15 cellular contexts compared by ENCODE assay signal in the genomic region with DNA sequence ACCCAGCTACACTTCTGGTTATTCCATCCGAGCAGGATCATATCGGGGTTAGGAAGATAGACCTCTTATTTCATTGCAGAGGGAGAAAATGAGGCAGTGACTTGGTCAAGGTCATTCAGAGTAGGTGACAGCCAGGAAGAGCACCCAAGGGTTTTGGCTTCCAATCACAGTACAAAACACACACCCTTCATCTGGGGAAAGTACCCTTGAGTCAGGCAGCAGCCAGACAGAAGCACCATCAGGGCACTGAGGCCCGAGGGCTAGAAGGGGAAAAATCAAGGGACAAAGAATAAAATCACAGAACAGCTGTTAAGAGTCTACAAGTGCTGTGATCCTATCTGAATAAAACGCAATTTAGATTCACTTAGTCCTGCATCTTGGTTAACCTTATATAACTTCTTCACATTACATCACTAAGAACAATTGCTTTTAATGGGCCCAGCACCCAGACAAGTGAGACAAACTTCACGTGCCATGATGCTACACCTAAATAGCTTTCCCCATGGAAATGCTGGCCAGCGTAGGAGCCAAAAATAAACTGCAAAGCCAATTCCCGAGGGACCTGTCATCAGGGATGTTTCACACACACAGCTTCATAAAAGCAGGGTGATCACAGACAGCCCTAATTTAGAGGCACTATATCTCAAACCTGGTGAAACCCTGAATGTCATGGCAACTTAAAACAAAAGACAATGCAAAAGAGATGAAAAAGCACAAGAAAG. TPM values are rescaled to one million over a fixed set of nuclear protein-coding genes. Genes with fewer than 3 reads are reported as not detected.
DNase-seq lines count a peak whose midpoint lies in the region; ATAC-seq and TF ChIP-seq lines count a peak whose summit lies in the region.
"Had no signal": no experiment of that assay in that cellular context is flagged by ENCODE, and none has a peak within 500 bp of the region (broad histone marks: within the 10 kb centered on the region; RNA-seq: fewer than 3 reads in every experiment).

No MANE protein-coding gene starts in this region.

- H3K36me3 Mint-ChIP-seq in activated CD8-positive, alpha-beta T cell treated with anti-CD3 and anti-CD28 coated beads for 36 hours (ENCODE audit: low read depth), result peaks cover 7% of the 10 kb centered on the region
- H3K36me3 Mint-ChIP-seq in activated CD8-positive, alpha-beta T cell treated with anti-CD3 and anti-CD28 coated beads, Interleukin-2, amount 10 ng/mL, durations not matched to agents 7 days and 5 days (ENCODE audit: low read depth), result peaks cover 6% of the 10 kb centered on the region

- peaks cover 72% of the 10 kb centered on the region for H3K79me2 ChIP-seq in Karpas-422 (ENCODE audit: low read length)

- H3K9me3 Mint-ChIP-seq in activated CD8-positive, alpha-beta T cell treated with anti-CD3 and anti-CD28 coated beads for 36 hours, result no peaks in the 10 kb centered on the region
- no peaks in the 10 kb centered on the region for H3K9me3 Mint-ChIP-seq in activated CD8-positive, alpha-beta T cell treated with anti-CD3 and anti-CD28 coated beads, Interleukin-2, amount 10 ng/mL, durations not matched to agents 7 days and 5 days (ENCODE audit: insufficient read depth)

- peak; percentile 37 for DNase-seq in activated CD8-positive, alpha-beta T cell treated with anti-CD3 and anti-CD28 coated beads for 36 hours
- DNase-seq in activated CD8-positive, alpha-beta T cell treated with anti-CD3 and anti-CD28 coated beads, Interleukin-2, amount 10 ng/mL, durations not matched to agents 7 days and 5 days, result no peak
- DNase-seq in Karpas-422, result no peak
- no peak for DNase-seq in psoas muscle
- no peak for DNase-seq in KG1 (lab: John Stamatoyannopoulos, UW)
- no peak for DNase-seq in AG08395 (ENCODE audit: low spot score)
- DNase-seq: cerebellar nuclear complex; NCI-H446; stimulated activated CD4-positive, alpha-beta T cell treated with anti-CD3 and anti-CD28 coated beads, Interleukin-4, amount 100 ng/mL, for 1 hour had no signal

- H2AFZ ChIP-seq in Karpas-422 (ENCODE audit: low read length), result no peak overlapping the region

- H3K27me3 ChIP-seq in Karpas-422 (ENCODE audit: low read length) (no peaks in the 10 kb centered on the region), psoas muscle (ENCODE audit: insufficient read depth in 3 of 3, low read length in 2 of 3) (no peaks in the 10 kb centered on the region)
- H3K27me3 ChIP-seq: esophagus muscularis mucosa had no signal

- H3K4me2 ChIP-seq in Karpas-422 (ENCODE audit: low read depth, low read length, poor library complexity, severe bottlenecking), result peak overlapping the region; percentile 42

- CTCF ChIA-PET in activated CD8-positive, alpha-beta T cell treated with anti-CD3 and anti-CD28 coated beads for 36 hours (lab: Charles Lee), result interaction anchor here (1.1 to 3.4 kb wide), 5 partner anchors 10 to 75 kb away, joined by 3 to 10 read pairs (median 8); a partner anchor contains a TSS
- CTCF ChIA-PET in activated CD8-positive, alpha-beta T cell treated with anti-CD3 and anti-CD28 coated beads, Interleukin-2, amount 10 ng/mL, durations not matched to agents 7 days and 5 days (lab: Charles Lee), result interaction anchor here (0.7 to 2.1 kb wide), 6 partner anchors 19 to 63 kb away, joined by 3 to 7 read pairs (median 4); a partner anchor contains a TSS

- H3K9ac ChIP-seq in Karpas-422 (ENCODE audit: low read length), result peak overlapping the region; percentile 22; the same call in 1 of the 2 replicates

- H3K4me1 ChIP-seq in Karpas-422 (ENCODE audit: low read length) (peaks cover 81% of the 10 kb centered on the region), psoas muscle (peaks cover 58% of the 10 kb centered on the region)

- H3K4me3 Mint-ChIP-seq in activated CD8-positive, alpha-beta T cell treated with anti-CD3 and anti-CD28 coated beads for 36 hours, result no peak overlapping the region
- H3K4me3 Mint-ChIP-seq in activated CD8-positive, alpha-beta T cell treated with anti-CD3 and anti-CD28 coated beads, Interleukin-2, amount 10 ng/mL, durations not matched to agents 7 days and 5 days, result no peak overlapping the region

- peaks cover 80% of the 10 kb centered on the region for H3K4me1 Mint-ChIP-seq in activated CD8-positive, alpha-beta T cell treated with anti-CD3 and anti-CD28 coated beads for 36 hours (ENCODE audit: low read depth)
- peaks cover 66% of the 10 kb centered on the region for H3K4me1 Mint-ChIP-seq in activated CD8-positive, alpha-beta T cell treated with anti-CD3 and anti-CD28 coated beads, Interleukin-2, amount 10 ng/mL, durations not matched to agents 7 days and 5 days (ENCODE audit: low read depth)

- H3K27ac ChIP-seq in Karpas-422 (ENCODE audit: low read length) (no peak overlapping the region), psoas muscle (peak overlapping the region; percentile 73)

- 34 to 63% (median 47%) methylated on average over 7 of the region's 7 CpGs for WGBS in psoas muscle, 3 donors

- no peaks in the 10 kb centered on the region for H3K27me3 Mint-ChIP-seq in activated CD8-positive, alpha-beta T cell treated with anti-CD3 and anti-CD28 coated beads for 36 hours
- no peaks in the 10 kb centered on the region for H3K27me3 Mint-ChIP-seq in activated CD8-positive, alpha-beta T cell treated with anti-CD3 and anti-CD28 coated beads, Interleukin-2, amount 10 ng/mL, durations not matched to agents 7 days and 5 days (ENCODE audit: low read depth)

- ATAC-seq in activated CD8-positive, alpha-beta T cell treated with anti-CD3 and anti-CD28 coated beads for 36 hours, result peak; percentile 76
- ATAC-seq in activated CD8-positive, alpha-beta T cell treated with anti-CD3 and anti-CD28 coated beads, Interleukin-2, amount 10 ng/mL, durations not matched to agents 7 days and 5 days, result no peak
- ATAC-seq in esophagus mucosa (peak; percentile 30), psoas muscle (peak in 3 of 4 donors; percentile 29 to 59 (median 53)), GM18519 (IDR thresholded peaks at IDR 0.05; ENCODE audit: low FRiP score, unreplicated experiment) (no peak)

- H3K9me3 ChIP-seq in Karpas-422 (ENCODE audit: low read length), result no peaks in the 10 kb centered on the region
- no peaks in the 10 kb centered on the region for H3K9me3 ChIP-seq in psoas muscle
- H3K9me3 ChIP-seq: esophagus muscularis mucosa had no signal

- POLR2A ChIA-PET in activated CD8-positive, alpha-beta T cell treated with anti-CD3 and anti-CD28 coated beads for 36 hours (lab: Charles Lee), result no interaction called here
- POLR2A ChIA-PET in activated CD8-positive, alpha-beta T cell treated with anti-CD3 and anti-CD28 coated beads, Interleukin-2, amount 10 ng/mL, durations not matched to agents 7 days and 5 days (lab: Charles Lee), result no interaction called here

- intact Hi-C loops in activated CD8-positive, alpha-beta T cell treated with anti-CD3 and anti-CD28 coated beads for 36 hours (cut with micrococcal nuclease), result no loop called here
- intact Hi-C loops in psoas muscle (cut with DNase I), result loop anchor here in 1 of 2 donors (5.0 kb wide), 1 partner anchor 41 kb away; no protein-coding TSS in a partner anchor

- no peak for TF ChIP-seq CTCF in activated CD8-positive, alpha-beta T cell treated with anti-CD3 and anti-CD28 coated beads for 36 hours (IDR thresholded peaks at IDR 0.05)
- no peak for TF ChIP-seq CTCF in psoas muscle (IDR thresholded peaks at IDR 0.05)

- no peak overlapping the region; the same call in 1 of the 2 replicates for H3K4me3 ChIP-seq in Karpas-422 (ENCODE audit: low read length)
- no peak overlapping the region for H3K4me3 ChIP-seq in psoas muscle
- H3K4me3 ChIP-seq: esophagus muscularis mucosa had no signal

- peaks cover 86% of the 10 kb centered on the region for H4K20me1 ChIP-seq in Karpas-422 (ENCODE audit: insufficient read depth, low read depth, low read length)

- no peaks in the 10 kb centered on the region for H3K36me3 ChIP-seq in Karpas-422 (ENCODE audit: insufficient read depth, low read length)
- no peaks in the 10 kb centered on the region for H3K36me3 ChIP-seq in psoas muscle (ENCODE audit: insufficient read depth in 1 of 2, low read depth in 1 of 2)
- H3K36me3 ChIP-seq: esophagus muscularis mucosa had no signal

- H3K27ac Mint-ChIP-seq in activated CD8-positive, alpha-beta T cell treated with anti-CD3 and anti-CD28 coated beads for 36 hours, result no peak overlapping the region
- H3K27ac Mint-ChIP-seq in activated CD8-positive, alpha-beta T cell treated with anti-CD3 and anti-CD28 coated beads, Interleukin-2, amount 10 ng/mL, durations not matched to agents 7 days and 5 days, result no peak overlapping the region

- H3K9me2 ChIP-seq in Karpas-422 (replicated peaks; ENCODE audit: insufficient read depth, low read length), result no peaks in the 10 kb centered on the region

RNA-seq across cellular contexts. Expression of a gene that starts 4.9 kb away (rescaled TPM):
- 10 to 100 TPM; 36.8 to 39.5 TPM for total RNA-seq in activated CD8-positive, alpha-beta T cell treated with anti-CD3 and anti-CD28 coated beads for 36 hours
- total RNA-seq in activated CD8-positive, alpha-beta T cell treated with anti-CD3 and anti-CD28 coated beads, Interleukin-2, amount 10 ng/mL, durations not matched to agents 7 days and 5 days, result 10 to 100 TPM; 28.4 to 31.6 TPM
- total RNA-seq in Karpas-422 (2014; rRNA removed; shearing (Covaris generic); ENCODE audit: low replicate concordance), result 10.5 and 19.9 TPM in 2 replicates
- total RNA-seq in esophagus mucosa, result 17.2 TPM
- total RNA-seq in psoas muscle, result 10 to 100 TPM; 37.3 to 45.5 (median 39.7) TPM
- polyA plus RNA-seq in psoas muscle, result 10 to 100 TPM; 11.6 to 23.9 (median 12.3) TPM

RNA-seq across cellular contexts. Expression of a gene that starts 19.3 kb away (rescaled TPM):
- total RNA-seq in activated CD8-positive, alpha-beta T cell treated with anti-CD3 and anti-CD28 coated beads for 36 hours, result under 1 TPM in 1 of 2 experiments, not detected in 1; 0.34 TPM
- not detected for total RNA-seq in activated CD8-positive, alpha-beta T cell treated with anti-CD3 and anti-CD28 coated beads, Interleukin-2, amount 10 ng/mL, durations not matched to agents 7 days and 5 days
- total RNA-seq in Karpas-422 (2014; rRNA removed; shearing (Covaris generic); ENCODE audit: low replicate concordance), result not detected in 2 replicates
- not detected for total RNA-seq in esophagus mucosa
- not detected for total RNA-seq in psoas muscle
- polyA plus RNA-seq in psoas muscle, result under 1 TPM in 2 of 3 donors, not detected in 1; 0.09 to 0.13 TPM
- total RNA-seq: esophagus muscularis mucosa, LHCN-M2, osteocyte, temporal lobe had no signal

RNA-seq across cellular contexts. Expression of a gene that starts 53.1 kb away (rescaled TPM):
- 10 to 100 TPM; 19.9 to 20.4 TPM for total RNA-seq in activated CD8-positive, alpha-beta T cell treated with anti-CD3 and anti-CD28 coated beads for 36 hours
- 10 to 100 TPM; 51.4 to 52.1 TPM for total RNA-seq in activated CD8-positive, alpha-beta T cell treated with anti-CD3 and anti-CD28 coated beads, Interleukin-2, amount 10 ng/mL, durations not matched to agents 7 days and 5 days
- 5.1 and 5.4 TPM in 2 replicates for total RNA-seq in Karpas-422 (2014; rRNA removed; shearing (Covaris generic); ENCODE audit: low replicate concordance)
- total RNA-seq in esophagus mucosa (36.8 TPM), psoas muscle (10 to 100 TPM in 3 of 4 donors, 1 to 10 TPM in 1; 6.6 to 23.1 (median 12.4) TPM)
- 10 to 100 TPM; 11.2 to 14.7 (median 13.9) TPM for polyA plus RNA-seq in psoas muscle

Comparison
In these comparisons a context has a peak if more than half of its experiments do, and no peak if none do; other contexts are left out.
1. ATAC-seq: peak in activated CD8-positive, alpha-beta T cell treated with anti-CD3 and anti-CD28 coated beads for 36 hours (single experiment), esophagus mucosa (single experiment) and psoas muscle (3 of 4); none in activated CD8-positive, alpha-beta T cell treated with anti-CD3 and anti-CD28 coated beads, Interleukin-2, amount 10 ng/mL, durations not matched to agents 7 days and 5 days (single experiment) and GM18519 (single experiment).